Comparison of ENCODE assay signal across 11 cellular contexts in genomic region chr7:1024331-1024761, GRCh38.
DNase-seq lines count a peak whose midpoint lies in the region; ATAC-seq and TF ChIP-seq lines count a peak whose summit lies in the region.
"Had no signal": no experiment of that assay in that cellular context is flagged by ENCODE, and none has a peak within 500 bp of the region (broad histone marks: within the 10 kb centered on the region; RNA-seq: fewer than 3 reads in every experiment).

No MANE protein-coding gene starts in this region.

- H3K36me3 Mint-ChIP-seq in nephron progenitor cell (ENCODE audit: low read depth): peaks cover 26% of the 10 kb centered on the region

- peaks cover 58% of the 10 kb centered on the region for H3K4me1 Mint-ChIP-seq in nephron progenitor cell

- peak overlapping the region; percentile 61 for H3K4me3 Mint-ChIP-seq in nephron progenitor cell

- ATAC-seq in HG02588 (IDR thresholded peaks at IDR 0.05; ENCODE audit: unreplicated experiment): peak; percentile 49

- H3K27ac Mint-ChIP-seq in nephron progenitor cell: peak overlapping the region; percentile 36
- H3K27ac Mint-ChIP-seq: progenitor cell of endocrine pancreas had no signal

- DNase-seq in DMS 273 (lab: John Stamatoyannopoulos, UW; ENCODE audit: unreplicated experiment) (peak; percentile 34), DMS 273 treated with DMSO at 0.1 percent for 48 hours (lab: John Stamatoyannopoulos, UW) (no peak), Kasumi-1 (lab: John Stamatoyannopoulos, UW) (peak; percentile 11 to 14), nephron progenitor cell (no peak), pons (ENCODE audit: low spot score) (no peak), T-helper 9 cell (no peak)
- DNase-seq in stimulated activated CD4-positive, alpha-beta T cell treated with anti-CD3 and anti-CD28 coated beads, Interleukin-12 subunit alpha, Interleukin-12 subunit beta, amount 100 ng/mL, for 4 hours: no peak
- DNase-seq: activated CD4-positive, alpha-beta T cell treated with anti-CD3 and anti-CD28 coated beads, Interleukin-2, amount 50 U/mL, for 48 hours; IMR-90 had no signal

- peaks cover 11% of the 10 kb centered on the region for H3K27me3 Mint-ChIP-seq in nephron progenitor cell (ENCODE audit: low read depth, poor library complexity)
- H3K27me3 Mint-ChIP-seq: progenitor cell of endocrine pancreas had no signal

- H3K9me3 Mint-ChIP-seq in nephron progenitor cell: peaks cover 11% of the 10 kb centered on the region

- no peak for TF ChIP-seq CTCF in nephron progenitor cell (IDR thresholded peaks at IDR 0.05)

Comparison
In these comparisons a context has a peak if more than half of its experiments do, and no peak if none do; other contexts are left out.
1. DNase-seq: peak in DMS 273 (single experiment) and Kasumi-1 (2 of 2); none in DMS 273 treated with DMSO at 0.1 percent for 48 hours (single experiment), nephron progenitor cell (single experiment), pons (single experiment), stimulated activated CD4-positive, alpha-beta T cell treated with anti-CD3 and anti-CD28 coated beads, Interleukin-12 subunit alpha, Interleukin-12 subunit beta, amount 100 ng/mL, for 4 hours (single experiment) and T-helper 9 cell (single experiment).